Comparison of ENCODE assay signal across 7 cellular contexts in the genomic region with DNA sequence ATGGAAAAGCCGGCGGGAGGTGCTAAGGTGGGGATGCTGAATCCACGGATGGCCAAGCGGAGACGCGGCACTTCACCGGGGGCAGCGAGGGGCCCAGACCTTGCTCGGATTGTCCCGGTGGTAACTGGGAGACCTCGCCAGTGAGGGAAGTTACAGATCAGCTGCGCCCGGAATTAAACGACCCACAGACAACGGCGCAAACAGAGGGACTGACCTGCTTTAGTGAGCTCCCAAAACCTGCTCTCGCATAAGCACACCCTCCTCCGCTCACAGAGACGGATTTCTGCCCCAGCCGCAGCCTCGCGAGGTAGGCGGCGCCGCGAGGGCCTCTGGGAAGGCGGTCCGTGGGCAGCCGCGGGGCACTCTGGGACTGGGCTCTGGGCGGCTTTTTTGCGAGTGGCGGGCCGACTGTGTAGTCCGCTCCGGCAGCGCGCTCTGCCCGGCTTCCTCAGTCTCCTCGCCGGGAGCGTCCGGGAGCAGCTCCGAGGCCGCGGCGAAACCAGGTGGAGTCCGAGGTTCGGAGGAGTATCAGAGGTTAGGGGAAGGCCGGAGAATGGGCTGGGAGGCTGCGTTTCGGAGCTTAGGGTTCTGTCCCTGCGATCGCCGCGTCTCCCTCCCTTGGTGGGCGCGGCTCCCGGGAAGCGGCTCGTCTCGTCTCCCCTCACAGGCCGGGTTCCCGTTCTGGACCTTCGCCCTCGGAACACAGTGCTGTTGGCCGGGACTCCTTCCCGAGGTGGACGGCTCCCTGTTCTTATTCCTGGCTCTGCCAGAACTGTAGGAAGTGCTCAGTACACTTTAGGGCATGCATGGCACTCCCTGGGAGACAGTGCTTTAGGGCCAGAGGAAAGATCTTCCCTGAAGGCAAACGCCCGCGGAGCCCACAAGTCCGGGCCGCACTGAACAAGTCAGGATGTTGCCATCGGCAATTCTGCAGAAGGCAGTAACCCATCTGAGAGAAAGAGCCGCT. TPM values are rescaled to one million over a fixed set of nuclear protein-coding genes. Genes with fewer than 3 reads are reported as not detected.
DNase-seq lines count a peak whose midpoint lies in the region; ATAC-seq and TF ChIP-seq lines count a peak whose summit lies in the region.

A gene with protein sequence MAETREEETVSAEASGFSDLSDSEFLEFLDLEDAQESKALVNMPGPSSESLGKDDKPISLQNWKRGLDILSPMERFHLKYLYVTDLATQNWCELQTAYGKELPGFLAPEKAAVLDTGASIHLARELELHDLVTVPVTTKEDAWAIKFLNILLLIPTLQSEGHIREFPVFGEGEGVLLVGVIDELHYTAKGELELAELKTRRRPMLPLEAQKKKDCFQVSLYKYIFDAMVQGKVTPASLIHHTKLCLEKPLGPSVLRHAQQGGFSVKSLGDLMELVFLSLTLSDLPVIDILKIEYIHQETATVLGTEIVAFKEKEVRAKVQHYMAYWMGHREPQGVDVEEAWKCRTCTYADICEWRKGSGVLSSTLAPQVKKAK (plus strand): TSS at position 393 of the 967 bp plus-strand sequence. CDS start 5,778 bp downstream, outside the sequence.

- H3K4me3 ChIP-seq in kidney epithelial cell (ENCODE audit: low read depth, low read length) = peak within 1 kb of the TSS; percentile 73

- peak; percentile 25 for TF ChIP-seq CTCF in chondrocyte (IDR thresholded peaks at IDR 0.05)
- TF ChIP-seq CTCF in kidney epithelial cell (IDR thresholded peaks at IDR 0.05; ENCODE audit: insufficient read depth, low read length, poor library complexity, severe bottlenecking) = no peak

- H3K36me3 ChIP-seq in kidney epithelial cell (ENCODE audit: control insufficient read depth, insufficient read depth, low read length) = no peaks in the 10 kb centered on the region

- ATAC-seq in GM18511 (IDR thresholded peaks at IDR 0.05; ENCODE audit: unreplicated experiment) (peak; percentile 95), HG03045 (IDR thresholded peaks at IDR 0.05; ENCODE audit: unreplicated experiment) (peak; percentile 91)

- peak within 1 kb of the TSS; percentile 80 for H3K27ac Mint-ChIP-seq in chondrocyte (ENCODE audit: unreplicated experiment)

- H3K36me3 Mint-ChIP-seq in chondrocyte (ENCODE audit: low read depth) = peaks cover 18% of the 10 kb centered on the region

- peak within 1 kb of the TSS; percentile 88 for H3K4me3 Mint-ChIP-seq in chondrocyte (ENCODE audit: unreplicated experiment)

- H3K27me3 ChIP-seq in kidney epithelial cell (ENCODE audit: control insufficient read depth, insufficient read depth, low read length) = no peaks in the 10 kb centered on the region

- peak; percentile 83 for DNase-seq in NCI-H226
- peak; percentile 73 to 79 for DNase-seq in activated CD4-positive, alpha-beta T cell treated with anti-CD3 and anti-CD28 coated beads for 24 hours (ENCODE audit: low read depth in 2 of 2)
- peak; percentile 94 for DNase-seq in chondrocyte (ENCODE audit: low spot score)
- peak; percentile 29 for DNase-seq in kidney epithelial cell (ENCODE audit: low read depth)
- peak; percentile 93 for DNase-seq in stimulated activated CD4-positive, alpha-beta T cell treated with anti-CD3 and anti-CD28 coated beads, Interleukin-15, amount 100 ng/mL, for 24 hours

- H3K27me3 Mint-ChIP-seq in chondrocyte (ENCODE audit: low read depth) = no peaks in the 10 kb centered on the region

- H3K4me1 Mint-ChIP-seq in chondrocyte (ENCODE audit: low read depth) = peaks cover 10% of the 10 kb centered on the region

- H3K9me3 Mint-ChIP-seq in chondrocyte (ENCODE audit: low read depth) = peaks cover 24% of the 10 kb centered on the region

RNA-seq across cellular contexts. Expression of the gene that starts here (rescaled TPM):
- total RNA-seq in chondrocyte (13.1 to 15.0 TPM (median 14.0 TPM) in 3 replicates), kidney epithelial cell (10.4 and 10.7 TPM in 2 replicates)

Comparison
In these comparisons a context has a peak if more than half of its experiments do, and no peak if none do; other contexts are left out.
1. Peak in every context shown above with its lines: DNase-seq, ATAC-seq and H3K4me3 ChIP-seq.
2. DNase-seq: peak in every context shown above with its lines; median percentile 94 in chondrocyte; 93 in stimulated activated CD4-positive, alpha-beta T cell treated with anti-CD3 and anti-CD28 coated beads, Interleukin-15, amount 100 ng/mL, for 24 hours; 83 in NCI-H226; 76 in activated CD4-positive, alpha-beta T cell treated with anti-CD3 and anti-CD28 coated beads for 24 hours; 29 in kidney epithelial cell.